In genomic region chr7:74405191-74405898, GRCh38 we compare ENCODE assay signal across 10 cellular contexts. TPM values are rescaled to one million over a fixed set of nuclear protein-coding genes. Genes with fewer than 3 reads are reported as not detected.
DNase-seq lines count a peak whose midpoint lies in the region; TF ChIP-seq lines count a peak whose summit lies in the region.
"Had no signal": no experiment of that assay in that cellular context is flagged by ENCODE, and none has a peak within 500 bp of the region (broad histone marks: within the 10 kb centered on the region; RNA-seq: fewer than 3 reads in every experiment).

No MANE protein-coding gene starts in this region.

- H3K27ac Mint-ChIP-seq in endodermal cell = no peak overlapping the region
- H3K27ac Mint-ChIP-seq in activated CD4-positive, alpha-beta T cell treated with anti-CD3 and anti-CD28 coated beads, Interleukin-2, amount 10 ng/mL, durations not matched to agents 24 days and 14 days = no peak overlapping the region
- H3K27ac Mint-ChIP-seq: activated naive CD4-positive, alpha-beta T cell treated with anti-CD3 and anti-CD28 coated beads, Interleukin-2, amount 50 U/mL, for 24 hours had no signal

- H3K4me1 ChIP-seq in endodermal cell (ENCODE audit: control insufficient read depth, insufficient read depth, low read length) = no peaks in the 10 kb centered on the region

- intact Hi-C loops in activated CD4-positive, alpha-beta T cell treated with anti-CD3 and anti-CD28 coated beads, Interleukin-2, amount 10 ng/mL, durations not matched to agents 24 days and 14 days (cut with micrococcal nuclease) = no loop called here

- no peaks in the 10 kb centered on the region for H3K27me3 ChIP-seq in endodermal cell (ENCODE audit: control insufficient read depth, insufficient read depth, low read length, poor library complexity, severe bottlenecking)

- no peaks in the 10 kb centered on the region for H3K9me3 ChIP-seq in endodermal cell (ENCODE audit: control insufficient read depth, low read length)

- H3K4me1 Mint-ChIP-seq in endodermal cell = no peaks in the 10 kb centered on the region
- H3K4me1 Mint-ChIP-seq in activated CD4-positive, alpha-beta T cell treated with anti-CD3 and anti-CD28 coated beads, Interleukin-2, amount 10 ng/mL, durations not matched to agents 24 days and 14 days = peaks cover 5% of the 10 kb centered on the region
- H3K4me1 Mint-ChIP-seq: activated naive CD4-positive, alpha-beta T cell treated with anti-CD3 and anti-CD28 coated beads, Interleukin-2, amount 50 U/mL, for 24 hours had no signal

- DNase-seq in NCI-H2081 (lab: John Stamatoyannopoulos, UW) = peak; percentile 61 to 68
- DNase-seq in NCI-H2081 treated with DMSO at 0.1 percent for 48 hours (lab: John Stamatoyannopoulos, UW) = no peak
- peak; percentile 53 for DNase-seq in NCI-H526 treated with DMSO at 0.1 percent for 48 hours (lab: John Stamatoyannopoulos, UW)
- DNase-seq in endodermal cell = peak; percentile 90
- no peak for DNase-seq in retinal pigment epithelial cell (ENCODE audit: low read depth)
- DNase-seq in activated CD4-positive, alpha-beta T cell treated with anti-CD3 and anti-CD28 coated beads, Interleukin-2, amount 10 ng/mL, durations not matched to agents 24 days and 14 days = no peak
- DNase-seq in activated effector memory CD4-positive, alpha-beta T cell treated with Interleukin-2 at 50 U/mL for 16 hours = no peak
- no peak for DNase-seq in central memory CD4-positive, alpha-beta T cell
- DNase-seq: NCI-H187 had no signal

- H3K9ac ChIP-seq in endodermal cell (ENCODE audit: extremely low read depth, low read length, poor library complexity, severe bottlenecking) = no peak overlapping the region

- no peak overlapping the region for H3K27ac ChIP-seq in endodermal cell (ENCODE audit: low read depth, low read length)

- peaks cover 36% of the 10 kb centered on the region for H3K36me3 Mint-ChIP-seq in endodermal cell (ENCODE audit: low read depth)
- H3K36me3 Mint-ChIP-seq in activated CD4-positive, alpha-beta T cell treated with anti-CD3 and anti-CD28 coated beads, Interleukin-2, amount 10 ng/mL, durations not matched to agents 24 days and 14 days (ENCODE audit: low read depth) = no peaks in the 10 kb centered on the region
- H3K36me3 Mint-ChIP-seq: activated naive CD4-positive, alpha-beta T cell treated with anti-CD3 and anti-CD28 coated beads, Interleukin-2, amount 50 U/mL, for 24 hours had no signal

- peaks cover 33% of the 10 kb centered on the region for H3K36me3 ChIP-seq in endodermal cell (ENCODE audit: control insufficient read depth, insufficient read depth, low read length)

- TF ChIP-seq CTCF in endodermal cell (conservative IDR thresholded peaks at IDR 0.05) (peak; percentile 80), retinal pigment epithelial cell (conservative IDR thresholded peaks at IDR 0.05; ENCODE audit: low read depth, low read length) (peak; percentile 69)

- H3K4me3 ChIP-seq in endodermal cell (ENCODE audit: low read length) (no peak overlapping the region), retinal pigment epithelial cell (ENCODE audit: low read length) (no peak overlapping the region)

- H3K27me3 Mint-ChIP-seq in endodermal cell (ENCODE audit: insufficient read depth) = no peaks in the 10 kb centered on the region
- no peaks in the 10 kb centered on the region for H3K27me3 Mint-ChIP-seq in activated CD4-positive, alpha-beta T cell treated with anti-CD3 and anti-CD28 coated beads, Interleukin-2, amount 10 ng/mL, durations not matched to agents 24 days and 14 days
- H3K27me3 Mint-ChIP-seq: activated naive CD4-positive, alpha-beta T cell treated with anti-CD3 and anti-CD28 coated beads, Interleukin-2, amount 50 U/mL, for 24 hours had no signal

- no peaks in the 10 kb centered on the region for H3K9me3 Mint-ChIP-seq in endodermal cell
- no peaks in the 10 kb centered on the region for H3K9me3 Mint-ChIP-seq in activated CD4-positive, alpha-beta T cell treated with anti-CD3 and anti-CD28 coated beads, Interleukin-2, amount 10 ng/mL, durations not matched to agents 24 days and 14 days
- H3K9me3 Mint-ChIP-seq: activated naive CD4-positive, alpha-beta T cell treated with anti-CD3 and anti-CD28 coated beads, Interleukin-2, amount 50 U/mL, for 24 hours had no signal

- WGBS in endodermal cell (ENCODE audit: insufficient coverage in 1 of 2, insufficient read length in 1 of 2), 2 experiments = 82 to 83% methylated on average over 27 to 31 of the region's 31 CpGs

- no peak overlapping the region for H3K4me3 Mint-ChIP-seq in endodermal cell
- H3K4me3 Mint-ChIP-seq in activated CD4-positive, alpha-beta T cell treated with anti-CD3 and anti-CD28 coated beads, Interleukin-2, amount 10 ng/mL, durations not matched to agents 24 days and 14 days = no peak overlapping the region
- H3K4me3 Mint-ChIP-seq: activated naive CD4-positive, alpha-beta T cell treated with anti-CD3 and anti-CD28 coated beads, Interleukin-2, amount 50 U/mL, for 24 hours had no signal

RNA-seq across cellular contexts. Expression of gene GTF2IRD1, which starts 48.4 kb away (rescaled TPM):
- total RNA-seq in endodermal cell = 10 to 100 TPM; 54.8 to 84.4 TPM
- polyA plus RNA-seq in endodermal cell (2013, experiment 1 of 2) = 54.6 TPM
- 54.2 TPM for polyA plus RNA-seq in endodermal cell (2013, experiment 2 of 2)
- 1.4 and 2.7 TPM in 2 replicates for total RNA-seq in activated CD4-positive, alpha-beta T cell treated with anti-CD3 and anti-CD28 coated beads, Interleukin-2, amount 10 ng/mL, durations not matched to agents 24 days and 14 days

Comparison
In these comparisons a context has a peak if more than half of its experiments do, and no peak if none do; other contexts are left out.
1. DNase-seq: peak in NCI-H2081 (2 of 2), NCI-H526 treated with DMSO at 0.1 percent for 48 hours (single experiment) and endodermal cell (single experiment); none in NCI-H2081 treated with DMSO at 0.1 percent for 48 hours (single experiment), retinal pigment epithelial cell (single experiment), activated CD4-positive, alpha-beta T cell treated with anti-CD3 and anti-CD28 coated beads, Interleukin-2, amount 10 ng/mL, durations not matched to agents 24 days and 14 days (single experiment), activated effector memory CD4-positive, alpha-beta T cell treated with Interleukin-2 at 50 U/mL for 16 hours (single experiment) and central memory CD4-positive, alpha-beta T cell (single experiment).
2. RNA of gene GTF2IRD1, which starts 48.4 kb away (total RNA-seq): 54.8 to 84.4 TPM in endodermal cell; 1.4 to 2.7 TPM in activated CD4-positive, alpha-beta T cell treated with anti-CD3 and anti-CD28 coated beads, Interleukin-2, amount 10 ng/mL, durations not matched to agents 24 days and 14 days; every median in the first group is over 10 times any median in the second.